8 cellular contexts compared by ENCODE assay signal in genomic region chr18:62526098-62527025, GRCh38. TPM values are rescaled to one million over a fixed set of nuclear protein-coding genes. Genes with fewer than 3 reads are reported as not detected.
DNase-seq lines count a peak whose midpoint lies in the region; ATAC-seq and TF ChIP-seq lines count a peak whose summit lies in the region.

No MANE protein-coding gene starts in this region.

- peaks cover 47% of the 10 kb centered on the region for H3K4me1 Mint-ChIP-seq in neural crest cell

- 0 to 1% (median 1%) methylated on average over 15 to 74 of the region's 74 CpGs for WGBS in stomach, 5 donors

- H3K4me1 ChIP-seq in foreskin keratinocyte (peaks cover 17% of the 10 kb centered on the region), stomach (peaks cover 14 to 59% (median 40%) of the 10 kb centered on the region in 4 donors)

- POLR2A ChIA-PET in RWPE1 (lab: Yijun Ruan, JAX; ENCODE audit: low non-redundant PET): no interaction called here

- H3K27ac Mint-ChIP-seq in neural crest cell (ENCODE audit: unreplicated experiment): no peak overlapping the region

- intact Hi-C loops in stomach (cut with DNase I; ENCODE audit: low total_unique reads): no loop called here

- no peaks in the 10 kb centered on the region for H3K36me3 Mint-ChIP-seq in neural crest cell (ENCODE audit: low read depth)

- TF ChIP-seq POLR2A in GM19099 (IDR thresholded peaks at IDR 0.05; ENCODE audit: extremely low read depth, insufficient read length, low read depth): peak; percentile 80
- no peak for TF ChIP-seq POLR2A in stomach (IDR thresholded peaks at IDR 0.05)

- H3K27me3 ChIP-seq in foreskin keratinocyte: no peaks in the 10 kb centered on the region
- no peaks in the 10 kb centered on the region for H3K27me3 ChIP-seq in stomach

- H3K4me3 Mint-ChIP-seq in neural crest cell: peak overlapping the region; percentile 89

- ATAC-seq in foreskin keratinocyte: peak; percentile 7

- TF ChIP-seq EP300 in stomach (IDR thresholded peaks at IDR 0.05): no peak

- H3K9me3 ChIP-seq in stomach: no peaks in the 10 kb centered on the region

- H3K36me3 ChIP-seq in stomach: no peaks in the 10 kb centered on the region

- peaks cover 22% of the 10 kb centered on the region for H3K27me3 Mint-ChIP-seq in neural crest cell (ENCODE audit: low read depth)

- in situ Hi-C loops in KBM-7 (cut with MboI; ENCODE audit: low pct_unique_long_range_greater_than_20kb, low sequenced_read_pairs): no loop called here

- CTCF ChIA-PET in RWPE1 (lab: Yijun Ruan, JAX): no interaction called here

- H3K4me3 ChIP-seq in stomach: peak overlapping the region; percentile 70 to 92 (median 84)

- no peaks in the 10 kb centered on the region for H3K9me3 Mint-ChIP-seq in neural crest cell

- no peak for TF ChIP-seq CTCF in RWPE1 (conservative IDR thresholded peaks at IDR 0.05; ENCODE audit: low read depth)
- no peak for TF ChIP-seq CTCF in foreskin keratinocyte (conservative IDR thresholded peaks at IDR 0.05)
- no peak for TF ChIP-seq CTCF in neural crest cell (conservative IDR thresholded peaks at IDR 0.05)
- TF ChIP-seq CTCF in stomach (IDR thresholded peaks at IDR 0.05): no peak

- DNase-seq in AG20443 (ENCODE audit: low spot score) (peak; percentile 93), KBM-7 (peak; percentile 75), RWPE1 (ENCODE audit: low spot score) (peak; percentile 58), foreskin keratinocyte (peak in 1 of 2 donors; percentile 45), neural crest cell (ENCODE audit: low read depth, low spot score) (peak; percentile 69), stomach (peak; percentile 87)
- DNase-seq in activated gamma-delta T cell treated with anti-CD3 and anti-CD28 coated beads, Interleukin-2, amount 50 U/mL, for 16 hours (ENCODE audit: low read depth): peak; percentile 45

- peak overlapping the region; percentile 87 for H3K27ac ChIP-seq in RWPE1
- H3K27ac ChIP-seq in foreskin keratinocyte: peak overlapping the region; percentile 68
- peak overlapping the region; percentile 92 to 99 (median 96) for H3K27ac ChIP-seq in stomach

RNA-seq across cellular contexts. Expression of gene ZCCHC2, which starts 3.5 kb away (rescaled TPM):
- total RNA-seq in foreskin keratinocyte: 16.2 and 16.6 TPM in 2 replicates
- 3.7 and 4.5 TPM in 2 replicates for polyA plus RNA-seq in foreskin keratinocyte
- total RNA-seq in neural crest cell: 14.3 and 14.7 TPM in 2 replicates
- 10 to 100 TPM; 14.6 to 76.5 (median 19.3) TPM for total RNA-seq in stomach
- polyA plus RNA-seq in stomach: 1 to 10 TPM; 3.9 to 4.9 (median 3.9) TPM
